In the genomic region with DNA sequence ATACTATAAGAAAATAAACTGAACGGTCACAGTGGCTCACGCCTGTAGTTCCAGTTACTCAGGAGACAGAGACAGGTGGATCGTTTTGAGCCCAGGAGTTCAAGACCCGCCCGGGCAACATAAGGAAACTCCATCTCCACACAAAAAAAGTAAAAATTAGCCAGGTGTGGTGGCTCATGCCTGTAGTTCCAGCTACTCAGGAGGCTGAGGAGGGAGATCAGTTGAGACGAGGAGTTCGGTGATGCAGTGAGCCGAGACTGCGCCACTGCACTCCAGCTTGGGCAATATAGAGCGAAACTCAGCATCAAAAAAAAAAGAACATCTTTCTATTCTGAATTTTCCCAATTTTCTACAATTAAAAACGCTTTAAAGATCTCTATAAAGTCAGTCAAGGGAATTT, we compare ENCODE assay signal across 10 cellular contexts. TPM values are rescaled to one million over a fixed set of nuclear protein-coding genes. Genes with fewer than 3 reads are reported as not detected.
DNase-seq lines count a peak whose midpoint lies in the region; ATAC-seq, FAIRE-seq and TF ChIP-seq lines count a peak whose summit lies in the region.
"Had no signal": no experiment of that assay in that cellular context is flagged by ENCODE, and none has a peak within 500 bp of the region (broad histone marks: within the 10 kb centered on the region; RNA-seq: fewer than 3 reads in every experiment).

No MANE protein-coding gene starts in this region.

- DNase-seq in HepG2 (ENCODE audit: low spot score) (no peak), right lobe of liver (no peak), left kidney (ENCODE audit: low read depth, low spot score) (peak; percentile 7), transverse colon (no peak), iPS-NIHi11 (ENCODE audit: low spot score) (no peak), NOMO-1 treated with DMSO at 0.1 percent for 48 hours (lab: John Stamatoyannopoulos, UW; ENCODE audit: unreplicated experiment) (no peak)
- DNase-seq in activated CD4-positive, alpha-beta memory T cell treated with anti-CD3 and anti-CD28 coated beads, Interleukin-2, amount 10 ng/mL, durations not matched to agents 7 days and 5 days, result no peak
- DNase-seq: stimulated activated naive CD4-positive, alpha-beta T cell had no signal

- peaks cover 2 to 13% of the 10 kb centered on the region in 2 experiments; a peak in 2 of 5 replicates for H3K36me3 ChIP-seq in HepG2 (replicated peaks in 1 of 2; ENCODE audit: control insufficient read depth in 1 of 2, insufficient read depth in 2 of 2, low read length in 2 of 2)
- no peaks in the 10 kb centered on the region for H3K36me3 ChIP-seq in right lobe of liver
- no peaks in the 10 kb centered on the region for H3K36me3 ChIP-seq in transverse colon
- H3K36me3 ChIP-seq: right atrium auricular region had no signal

- in situ Hi-C loops in HepG2 (cut with HindIII; ENCODE audit: extremely low pct_ligation_motif_present, low pct_unique_long_range_greater_than_20kb), result no loop called here
- in situ Hi-C loops in transverse colon (cut with MboI; ENCODE audit: low pct_ligation_motif_present in 1 of 4, low pct_unique_long_range_greater_than_20kb in 1 of 4, low sequenced_read_pairs in 3 of 4), result loop anchor here in 1 of 4 donors (25.0 kb wide), 1 partner anchor 103 kb away; the partner anchor contains the start of gene LRRC31

- peaks cover 0 to 5% of the 10 kb centered on the region in 2 experiments; a peak in 1 of 5 replicates for H3K27me3 ChIP-seq in HepG2 (ENCODE audit: control insufficient read depth in 1 of 2, insufficient read depth in 2 of 2, low read length in 2 of 2)
- no peaks in the 10 kb centered on the region for H3K27me3 ChIP-seq in right lobe of liver
- H3K27me3 ChIP-seq in transverse colon, result no peaks in the 10 kb centered on the region
- H3K27me3 ChIP-seq: right atrium auricular region had no signal

- H3K9ac ChIP-seq in HepG2 (ENCODE audit: insufficient read depth, low read depth, low read length), result 0 out of 2 replicates have a peak overlapping the region, but pooled peaks have one; percentile 94

- TF ChIP-seq EP300 in HepG2 (IDR thresholded peaks at IDR 0.05; ENCODE audit: low read depth in 2 of 2, low read length in 2 of 2) (no peak), HepG2 (CRISPR knock-in tag; IDR thresholded peaks at IDR 0.05; ENCODE audit: borderline replicate concordance) (no peak), transverse colon (IDR thresholded peaks at IDR 0.05; ENCODE audit: low read depth) (no peak)

- peaks cover 8% of the 10 kb centered on the region for H3K36me3 Mint-ChIP-seq in activated CD4-positive, alpha-beta memory T cell treated with anti-CD3 and anti-CD28 coated beads, Interleukin-2, amount 10 ng/mL, durations not matched to agents 7 days and 5 days (ENCODE audit: low read depth)

- peak overlapping the region; percentile 85 for H3K4me3 Mint-ChIP-seq in activated CD4-positive, alpha-beta memory T cell treated with anti-CD3 and anti-CD28 coated beads, Interleukin-2, amount 10 ng/mL, durations not matched to agents 7 days and 5 days

- no peaks in the 10 kb centered on the region for H3K9me3 Mint-ChIP-seq in activated CD4-positive, alpha-beta memory T cell treated with anti-CD3 and anti-CD28 coated beads, Interleukin-2, amount 10 ng/mL, durations not matched to agents 7 days and 5 days

- ATAC-seq in HepG2 (no peak), right lobe of liver (no peak), GM21390 (IDR thresholded peaks at IDR 0.05; ENCODE audit: unreplicated experiment) (no peak)

- POLR2A ChIA-PET in HepG2 (lab: Yijun Ruan, JAX), result interaction anchor here (1.8 kb wide), 1 partner anchor 113 kb away, joined by 5 read pairs; no protein-coding TSS in a partner anchor
- POLR2A ChIA-PET in activated CD4-positive, alpha-beta memory T cell treated with anti-CD3 and anti-CD28 coated beads, Interleukin-2, amount 10 ng/mL, durations not matched to agents 7 days and 5 days (lab: Charles Lee), result interaction anchor here (0.7 kb wide), 1 partner anchor 20 kb away, joined by 3 read pairs; no protein-coding TSS in a partner anchor

- no TSS peak for BruUV-seq in HepG2 (replicated peaks; lab: Mats Ljungman, UMichigan)

- TF ChIP-seq POLR2A in HepG2 (IDR thresholded peaks at IDR 0.05; ENCODE audit: insufficient read depth in 1 of 2, low read depth in 2 of 2, low read length in 2 of 2) (no peak), right lobe of liver (IDR thresholded peaks at IDR 0.05) (no peak), transverse colon (IDR thresholded peaks at IDR 0.05) (no peak)

- peaks cover 40% of the 10 kb centered on the region for H3K4me1 Mint-ChIP-seq in activated CD4-positive, alpha-beta memory T cell treated with anti-CD3 and anti-CD28 coated beads, Interleukin-2, amount 10 ng/mL, durations not matched to agents 7 days and 5 days

- 67% methylated on average over 11 of the region's 11 CpGs for WGBS in HepG2 (ENCODE audit: low lambda C conversion rate)
- WGBS in right lobe of liver (ENCODE audit: insufficient coverage, low coverage, low lambda C conversion rate, missing lambda C conversion rate), result 95% methylated on average over 11 of the region's 11 CpGs
- WGBS in transverse colon (ENCODE audit: low coverage in 1 of 2), 2 donors, result 75 to 79% methylated on average over 10 to 11 of the region's 11 CpGs

- TF ChIP-seq CTCF in HepG2 (CRISPR knock-in tag; IDR thresholded peaks at IDR 0.05), result no peak
- no peak for TF ChIP-seq CTCF in right lobe of liver (IDR thresholded peaks at IDR 0.05)
- no peak for TF ChIP-seq CTCF in transverse colon (IDR thresholded peaks at IDR 0.05)

- peaks cover 2% of the 10 kb centered on the region for H3K27me3 Mint-ChIP-seq in activated CD4-positive, alpha-beta memory T cell treated with anti-CD3 and anti-CD28 coated beads, Interleukin-2, amount 10 ng/mL, durations not matched to agents 7 days and 5 days

- H3K9me3 ChIP-seq in HepG2 (ENCODE audit: low read length) (no peaks in the 10 kb centered on the region), right lobe of liver (no peaks in the 10 kb centered on the region), transverse colon (no peaks in the 10 kb centered on the region)
- H3K9me3 ChIP-seq: right atrium auricular region had no signal

- H3K4me3 ChIP-seq in HepG2 (replicated peaks in 1 of 3; ENCODE audit: insufficient read depth in 1 of 3, low read depth in 2 of 3, low read length in 3 of 3), result peak overlapping the region in 2 of 3 experiments; percentile 75 to 95; a peak in 4 of 6 replicates
- H3K4me3 ChIP-seq in right lobe of liver, result peak overlapping the region in 1 of 3 donors; percentile 73
- peak overlapping the region in 2 of 4 donors; percentile 84 for H3K4me3 ChIP-seq in transverse colon

- no peak for TF ChIP-seq RAD21 in HepG2 (CRISPR knock-in tag; IDR thresholded peaks at IDR 0.05)

- H3K4me2 ChIP-seq in HepG2 (ENCODE audit: low read depth, low read length), result peak overlapping the region; percentile 99

- peaks cover 21% of the 10 kb centered on the region; the same call in 1 of the 2 replicates for H4K20me1 ChIP-seq in HepG2 (ENCODE audit: insufficient read depth, low read length)

- FAIRE-seq in HepG2 (lab: Jason Lieb, UNC), result no peak

- no peak overlapping the region for H3K27ac ChIP-seq in HepG2 (ENCODE audit: extremely low read length, insufficient read depth, low read length)
- peak overlapping the region in 1 of 3 donors; percentile 97 for H3K27ac ChIP-seq in right lobe of liver
- H3K27ac ChIP-seq in transverse colon, result peak overlapping the region; percentile 95 to 97 (median 95)

- H3K4me1 ChIP-seq in HepG2 (ENCODE audit: insufficient read depth, low read length) (peaks cover 34% of the 10 kb centered on the region), right lobe of liver (peaks cover 0 to 20% (median 6%) of the 10 kb centered on the region in 4 donors), transverse colon (peaks cover 14 to 39% (median 28%) of the 10 kb centered on the region in 4 donors)

- H2AFZ ChIP-seq in HepG2 (ENCODE audit: low read length), result peak overlapping the region; percentile 99

- H3K27ac Mint-ChIP-seq in activated CD4-positive, alpha-beta memory T cell treated with anti-CD3 and anti-CD28 coated beads, Interleukin-2, amount 10 ng/mL, durations not matched to agents 7 days and 5 days, result no peak overlapping the region

- CTCF ChIA-PET in HepG2 (lab: Yijun Ruan, JAX; ENCODE audit: low intra/inter-chr PET ratio, low total read pairs), result no interaction called here
- CTCF ChIA-PET in activated CD4-positive, alpha-beta memory T cell treated with anti-CD3 and anti-CD28 coated beads, Interleukin-2, amount 10 ng/mL, durations not matched to agents 7 days and 5 days (lab: Charles Lee), result interaction anchor here (0.7 to 3.7 kb wide), 5 partner anchors 12 to 103 kb away, joined by 3 to 16 read pairs (median 10); no protein-coding TSS in a partner anchor

- H3K79me2 ChIP-seq in HepG2 (ENCODE audit: insufficient read depth, low read length), result peaks cover 39% of the 10 kb centered on the region

- intact Hi-C loops in HepG2 (cut with micrococcal nuclease; ENCODE audit: unreplicated experiment), result no loop called here
- intact Hi-C loops in right lobe of liver (cut with DNase I), result no loop called here
- intact Hi-C loops in transverse colon (cut with DNase I; ENCODE audit: low total_unique reads), result loop anchor here (10.0 kb wide), 2 partner anchors 101 to 191 kb away; partner anchors contain the start of genes LRRC31 and MYNN

RNA-seq across cellular contexts. Expression of gene SEC62, which starts 1.0 kb away (rescaled TPM):
- 53.5 and 68.7 TPM in 2 replicates for total RNA-seq in HepG2 (2016; rRNA removed; fragmentation: Illumina TruSeq; extraction: Trizol)
- total RNA-seq in HepG2 (2016; cell fraction: cytosol; rRNA removed; fragmentation: Illumina TruSeq; extraction: Trizol; ENCODE audit: low read depth), result 23.2 and 27.8 TPM in 2 replicates
- 52.0 and 67.0 TPM in 2 replicates for total RNA-seq in HepG2 (2016; cell fraction: insoluble cytoplasmic fraction; rRNA removed; fragmentation: Illumina TruSeq; extraction: Trizol)
- total RNA-seq in HepG2 (2016; cell fraction: membrane; rRNA removed; fragmentation: Illumina TruSeq; extraction: Trizol), result 20.0 and 27.1 TPM in 2 replicates
- 65.7 and 66.3 TPM in 2 replicates for total RNA-seq in HepG2 (2016; cell fraction: nucleus; rRNA removed; fragmentation: Illumina TruSeq; extraction: Trizol)
- polyA plus RNA-seq in HepG2 (2011; rRNA removed), result 54.0 and 55.7 TPM in 2 replicates
- 22.3 and 33.1 TPM in 2 replicates for polyA plus RNA-seq in HepG2 (2011; cell fraction: cytosol; rRNA removed)
- 16.0 and 16.5 TPM in 2 replicates for polyA plus RNA-seq in HepG2 (2011; cell fraction: nucleus; rRNA removed)
- 82.5 and 100 TPM in 2 replicates for polyA plus RNA-seq in HepG2 (2012)
- polyA plus RNA-seq in HepG2 (2016; cell fraction: cytosol; fragmentation: Illumina TruSeq; extraction: Trizol; ENCODE audit: low read depth), result 4.9 and 6.5 TPM in 2 replicates
- polyA plus RNA-seq in HepG2 (2016; cell fraction: insoluble cytoplasmic fraction; fragmentation: Illumina TruSeq; extraction: Trizol; ENCODE audit: low read depth), result 59.8 and 62.0 TPM in 2 replicates
- 8.2 and 11.5 TPM in 2 replicates for polyA plus RNA-seq in HepG2 (2016; cell fraction: membrane; fragmentation: Illumina TruSeq; extraction: Trizol; ENCODE audit: low read depth)
- polyA plus RNA-seq in HepG2 (2016; cell fraction: nucleus; fragmentation: Illumina TruSeq; extraction: Trizol; ENCODE audit: insufficient read depth, low read depth), result 95.5 and 100 TPM in 2 replicates
- 136 and 163 TPM in 2 replicates for polyA minus RNA-seq in HepG2 (2011; rRNA and poly(A)+ RNA removed; ENCODE audit: low replicate concordance)
- 36.2 and 39.5 TPM in 2 replicates for polyA minus RNA-seq in HepG2 (2011; cell fraction: cytosol; rRNA and poly(A)+ RNA removed)
- 50.5 and 51.8 TPM in 2 replicates for polyA minus RNA-seq in HepG2 (2011; cell fraction: nucleus; rRNA and poly(A)+ RNA removed)
- total RNA-seq in right lobe of liver, result 100 to 1,000 TPM in 3 of 6 experiments, 10 to 100 TPM in 3; 38.5 to 133 (median 96.5) TPM
- 10 to 100 TPM; 53.7 to 57.9 TPM for total RNA-seq in activated CD4-positive, alpha-beta memory T cell treated with anti-CD3 and anti-CD28 coated beads, Interleukin-2, amount 10 ng/mL, durations not matched to agents 7 days and 5 days
- 10 to 100 TPM; 18.7 to 48.7 (median 30.0) TPM for total RNA-seq in transverse colon

RNA-seq across cellular contexts. Expression of gene SAMD7, which starts 54.2 kb away (rescaled TPM):
- total RNA-seq in HepG2 (2016; rRNA removed; fragmentation: Illumina TruSeq; extraction: Trizol) (not detected in 2 replicates), right lobe of liver (not detected), transverse colon (not detected)
- not detected in 2 replicates for total RNA-seq in HepG2 (2016; cell fraction: cytosol; rRNA removed; fragmentation: Illumina TruSeq; extraction: Trizol; ENCODE audit: low read depth)
- total RNA-seq in HepG2 (2016; cell fraction: insoluble cytoplasmic fraction; rRNA removed; fragmentation: Illumina TruSeq; extraction: Trizol), result not detected in 2 replicates
- total RNA-seq in HepG2 (2016; cell fraction: membrane; rRNA removed; fragmentation: Illumina TruSeq; extraction: Trizol), result not detected in 2 replicates
- not detected in 2 replicates for total RNA-seq in HepG2 (2016; cell fraction: nucleus; rRNA removed; fragmentation: Illumina TruSeq; extraction: Trizol)
- polyA plus RNA-seq in HepG2 (2011; rRNA removed), result not detected in 2 replicates
- polyA plus RNA-seq in HepG2 (2011; cell fraction: cytosol; rRNA removed), result not detected in 2 replicates
- polyA plus RNA-seq in HepG2 (2011; cell fraction: nucleus; rRNA removed), result not detected in 2 replicates
- not detected in 2 replicates for polyA plus RNA-seq in HepG2 (2012)
- not detected in 2 replicates for polyA plus RNA-seq in HepG2 (2016; cell fraction: cytosol; fragmentation: Illumina TruSeq; extraction: Trizol; ENCODE audit: low read depth)
- polyA plus RNA-seq in HepG2 (2016; cell fraction: insoluble cytoplasmic fraction; fragmentation: Illumina TruSeq; extraction: Trizol; ENCODE audit: low read depth), result not detected in 2 replicates
- polyA plus RNA-seq in HepG2 (2016; cell fraction: membrane; fragmentation: Illumina TruSeq; extraction: Trizol; ENCODE audit: low read depth), result not detected in 2 replicates
- polyA plus RNA-seq in HepG2 (2016; cell fraction: nucleus; fragmentation: Illumina TruSeq; extraction: Trizol; ENCODE audit: insufficient read depth, low read depth), result not detected in 2 replicates
- not detected in 2 replicates for polyA minus RNA-seq in HepG2 (2011; rRNA and poly(A)+ RNA removed; ENCODE audit: low replicate concordance)
- not detected in 2 replicates for polyA minus RNA-seq in HepG2 (2011; cell fraction: cytosol; rRNA and poly(A)+ RNA removed)
- not detected in 2 replicates for polyA minus RNA-seq in HepG2 (2011; cell fraction: nucleus; rRNA and poly(A)+ RNA removed)
- total RNA-seq in activated CD4-positive, alpha-beta memory T cell treated with anti-CD3 and anti-CD28 coated beads, Interleukin-2, amount 10 ng/mL, durations not matched to agents 7 days and 5 days, result not detected
- total RNA-seq: right atrium auricular region had no signal
